Comparison of ENCODE assay signal across 2 cellular contexts in genomic region chr6:17219098-17219497, GRCh38.
TF ChIP-seq lines count a peak whose summit lies in the region.

No MANE protein-coding gene starts in this region.

TF ChIP-seq in GM23338, 12 proteins besides CTCF, POLR2A, EP300 and RAD21 (continued from another document):
- TF ChIP-seq ETS1 (IDR thresholded peaks at IDR 0.05) = no peak
- no peak for TF ChIP-seq REST (IDR thresholded peaks at IDR 0.05; ENCODE audit: unreplicated experiment)
- no peak for TF ChIP-seq EZH2phosphoT487 (IDR thresholded peaks at IDR 0.05; ENCODE audit: unreplicated experiment)
- TF ChIP-seq ZNF462 (CRISPR knock-in tag; IDR thresholded peaks at IDR 0.05) = no peak
- no peak for TF ChIP-seq NANOG (IDR thresholded peaks at IDR 0.05; ENCODE audit: borderline replicate concordance)
- no peak for TF ChIP-seq ZNF114 (CRISPR knock-in tag; IDR thresholded peaks at IDR 0.05)
- no peak for TF ChIP-seq POLR2AphosphoS5 (IDR thresholded peaks at IDR 0.05; ENCODE audit: low read depth)
- TF ChIP-seq JUNB (IDR thresholded peaks at IDR 0.05; ENCODE audit: unreplicated experiment) = no peak
- no peak for TF ChIP-seq STAT1 (IDR thresholded peaks at IDR 0.05; ENCODE audit: unreplicated experiment)
- TF ChIP-seq CREB1 (CRISPR knock-in tag; IDR thresholded peaks at IDR 0.05; ENCODE audit: low read depth) = no peak

TF ChIP-seq in H1, 55 proteins besides CTCF, POLR2A, EP300 and RAD21 (continued from another document):
- TF ChIP-seq ATF3 (IDR thresholded peaks at IDR 0.05; ENCODE audit: insufficient read depth, low read depth, low read length) (no peak), EGR1 (IDR thresholded peaks at IDR 0.05; ENCODE audit: borderline replicate concordance, low read depth, low read length) (no peak), SUZ12 (IDR thresholded peaks at IDR 0.05; ENCODE audit: low read length) (no peak), GABPA (IDR thresholded peaks at IDR 0.05; ENCODE audit: borderline replicate concordance, insufficient read depth, low read length) (no peak), CREB1 (IDR thresholded peaks at IDR 0.05) (no peak), TAF1 (IDR thresholded peaks at IDR 0.05; ENCODE audit: low read depth, low read length) (no peak), GTF2F1 (IDR thresholded peaks at IDR 0.05; ENCODE audit: borderline replicate concordance, low read depth, low read length) (no peak), MAX (IDR thresholded peaks at IDR 0.05) (no peak), PHF8 (conservative IDR thresholded peaks at IDR 0.05; ENCODE audit: low read depth, low read length) (no peak), CBX5 (IDR thresholded peaks at IDR 0.05; ENCODE audit: low read depth, low read length) (no peak), USF2 (IDR thresholded peaks at IDR 0.05; ENCODE audit: low read length) (no peak), TAF7 (optimal IDR thresholded peaks at IDR 0.05; ENCODE audit: borderline replicate concordance, low read depth, low read length) (no peak), RFX5 (IDR thresholded peaks at IDR 0.05; ENCODE audit: borderline replicate concordance, low read depth, low read length) (no peak), ZNF274 (IDR thresholded peaks at IDR 0.05; ENCODE audit: borderline replicate concordance, extremely low read depth, low read length) (no peak), SIX5 (IDR thresholded peaks at IDR 0.05; ENCODE audit: low read depth, low read length) (no peak), ATF2 (IDR thresholded peaks at IDR 0.05; ENCODE audit: low read length) (no peak)
